ENCODE assay signal across 36 cellular contexts in the genomic region with DNA sequence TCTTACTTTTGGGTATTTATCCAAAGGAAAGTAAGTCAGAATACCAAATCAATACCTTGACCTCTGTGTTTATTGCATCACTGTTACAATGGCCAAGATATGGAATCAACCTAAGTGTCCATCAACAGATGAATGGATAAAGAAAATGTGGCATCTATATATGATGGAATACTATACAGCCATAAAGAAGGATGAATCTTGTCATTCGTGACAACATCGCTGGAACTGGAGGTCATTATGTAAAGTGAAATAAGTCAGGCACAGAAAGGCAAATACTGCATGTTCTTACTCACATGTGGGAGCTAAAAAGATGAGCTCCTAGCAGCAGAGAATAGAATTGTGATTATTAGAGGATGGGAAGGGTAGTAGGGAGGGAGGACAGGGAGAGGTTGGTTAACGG. TPM values are rescaled to one million over a fixed set of nuclear protein-coding genes. Genes with fewer than 3 reads are reported as not detected.
"Had no signal": no experiment of that assay in that cellular context is flagged by ENCODE, and none has a peak within 500 bp of the region (broad histone marks: within the 10 kb centered on the region; RNA-seq: fewer than 3 reads in every experiment).

No MANE protein-coding gene starts in this region.

- H3K36me3 ChIP-seq: adrenal gland, ascending aorta, brain microvascular endothelial cell, breast epithelium, cardiac muscle cell had no signal

- H3K4me3 ChIP-seq: adrenal gland, ascending aorta, body of pancreas, breast epithelium, cardiac muscle cell had no signal

- H3K9me3 ChIP-seq: adrenal gland, ascending aorta, breast epithelium had no signal

- DNase-seq: activated effector memory CD4-positive, alpha-beta T cell treated with anti-CD3 and anti-CD28 coated beads, Interleukin-2, amount 50 U/mL, for 16 hours; activated effector memory CD4-positive, alpha-beta T cell treated with Interleukin-2 at 50 U/mL for 16 hours; activated gamma-delta T cell; activated gamma-delta T cell treated with Interleukin-2 at 50 U/mL for 16 hours; activated naive CD4-positive, alpha-beta T cell; activated naive CD4-positive, alpha-beta T cell treated with anti-CD3 and anti-CD28 coated beads for 36 hours; activated naive CD4-positive, alpha-beta T cell treated with anti-CD3 and anti-CD28 coated beads, Interleukin-2, amount 10 ng/mL, durations not matched to agents 7 days and 5 days; activated naive CD4-positive, alpha-beta T cell treated with anti-CD3 and anti-CD28 coated beads, Interleukin-2, amount 50 U/mL, for 16 hours; activated naive CD4-positive, alpha-beta T cell treated with Interleukin-2 at 50 U/mL for 16 hours; activated naive CD8-positive, alpha-beta T cell treated with anti-CD3 and anti-CD28 coated beads for 36 hours; activated naive CD8-positive, alpha-beta T cell treated with anti-CD3 and anti-CD28 coated beads, Interleukin-2, amount 10 ng/mL, durations not matched to agents 7 days and 5 days; activated naive CD8-positive, alpha-beta T cell treated with anti-CD3 and anti-CD28 coated beads, Interleukin-2, amount 50 U/mL, for 24 hours; activated T-cell treated with anti-CD3 and anti-CD28 coated beads, Interleukin-2, amount 50 U/mL, for 1 hour; activated T-cell treated with anti-CD3 and anti-CD28 coated beads, Interleukin-2, amount 50 U/mL, for 24 hours; activated T-cell treated with anti-CD3 and anti-CD28 coated beads, Interleukin-2, amount 50 U/mL, for 4 hours; activated T-cell treated with anti-CD3 and anti-CD28 coated beads, Interleukin-2, amount 50 U/mL, for 48 hours; activated T-cell treated with anti-CD3 and anti-CD28 coated beads, Interleukin-2, amount 50 U/mL, for 72 hours; adrenal gland; amniotic stem cell; amygdala; anterior cingulate cortex; aorta; body of pancreas; brain microvascular endothelial cell; caudate nucleus; central memory CD4-positive, alpha-beta T cell; cerebellar nuclear complex had no signal

- FAIRE-seq: astrocyte, bronchial epithelial cell had no signal

- H3K27ac ChIP-seq: adrenal gland, ascending aorta, body of pancreas, brain microvascular endothelial cell, breast epithelium, cardiac muscle cell had no signal

- ATAC-seq: activated naive CD4-positive, alpha-beta T cell treated with anti-CD3 and anti-CD28 coated beads, Interleukin-2, amount 50 U/mL, for 72 hours; activated naive CD8-positive, alpha-beta T cell treated with anti-CD3 and anti-CD28 coated beads, Interleukin-2, amount 50 U/mL, for 24 hours; activated T-cell treated with anti-CD3 and anti-CD28 coated beads, Interleukin-2, amount 50 U/mL, for 4 hours; activated T-cell treated with anti-CD3 and anti-CD28 coated beads, Interleukin-2, amount 50 U/mL, for 72 hours; activated T-helper 17 cell treated with anti-CD3 and anti-CD28 coated beads, Interleukin-2, amount 50 U/mL, for 72 hours; body of pancreas had no signal

- H3K27me3 ChIP-seq: adrenal gland, ascending aorta, body of pancreas, brain microvascular endothelial cell, breast epithelium, cardiac muscle cell had no signal

- H3K4me1 ChIP-seq: adrenal gland, ascending aorta, breast epithelium had no signal

RNA-seq across cellular contexts. Expression of a gene that starts 34.6 kb away (rescaled TPM):
- total RNA-seq: aorta, ascending aorta, astrocyte, body of pancreas, breast epithelium, bronchial epithelial cell, cardiac septum, chondrocyte had no signal
- polyA plus RNA-seq: adrenal gland, cardiac muscle cell had no signal
